1 cellular context compared by ENCODE assay signal in genomic region chr1:31509124-31510072, GRCh38.
TF ChIP-seq lines count a peak whose summit lies in the region.

No MANE protein-coding gene starts in this region.

TF ChIP-seq in HepG2, 621 proteins besides CTCF, POLR2A, EP300 and RAD21 (continued from another document and continues in another):
- TF ChIP-seq ZNF646 (CRISPR knock-in tag; IDR thresholded peaks at IDR 0.05) (no peak), ZNF788 (CRISPR knock-in tag; IDR thresholded peaks at IDR 0.05; ENCODE audit: borderline replicate concordance) (peak; percentile 93), ARNT2 (CRISPR knock-in tag; IDR thresholded peaks at IDR 0.05; ENCODE audit: low read depth) (no peak), NFKB2 (CRISPR knock-in tag; IDR thresholded peaks at IDR 0.05; ENCODE audit: borderline replicate concordance) (peak; percentile 70; the same call in 1 of the 2 replicates), ETV5 (CRISPR knock-in tag; IDR thresholded peaks at IDR 0.05; ENCODE audit: borderline replicate concordance) (peak; percentile 84; the same call in 1 of the 2 replicates), AHR (CRISPR knock-in tag; IDR thresholded peaks at IDR 0.05) (peak; percentile 24; the same call in 1 of the 2 replicates), ZMYM3 (CRISPR knock-in tag; IDR thresholded peaks at IDR 0.05) (peak; percentile 77; the same call in 1 of the 2 replicates), ZNF672 (CRISPR knock-in tag; IDR thresholded peaks at IDR 0.05) (no peak), STAT6 (CRISPR knock-in tag; IDR thresholded peaks at IDR 0.05; ENCODE audit: borderline replicate concordance) (peak; percentile 71; the same call in 1 of the 2 replicates), MED8 (CRISPR knock-in tag; IDR thresholded peaks at IDR 0.05; ENCODE audit: insufficient replicate concordance) (no peak), ZNF30 (CRISPR knock-in tag; IDR thresholded peaks at IDR 0.05) (no peak), SOX13 (IDR thresholded peaks at IDR 0.05) (no peak), SOX13 (CRISPR knock-in tag; conservative IDR thresholded peaks at IDR 0.05 in 1 of 2, IDR thresholded peaks at IDR 0.05 in 1 of 2) (peak in 1 of 2 experiments; percentile 82; a peak in 2 of 4 replicates), BCL3 (CRISPR knock-in tag; IDR thresholded peaks at IDR 0.05) (peak; percentile 98), ZNF737 (CRISPR knock-in tag; IDR thresholded peaks at IDR 0.05; ENCODE audit: borderline replicate concordance) (no peak), GTF2F1 (IDR thresholded peaks at IDR 0.05; ENCODE audit: low read length) (peak; percentile 53; the same call in 1 of the 2 replicates), ZBTB33 (CRISPR knock-in tag; IDR thresholded peaks at IDR 0.05) (no peak), ETV6 (CRISPR knock-in tag; conservative IDR thresholded peaks at IDR 0.05) (no peak), SOX6 (IDR thresholded peaks at IDR 0.05) (no peak), SOX6 (CRISPR knock-in tag; IDR thresholded peaks at IDR 0.05) (peak; percentile 92), NFYC (CRISPR knock-in tag; IDR thresholded peaks at IDR 0.05) (no peak), ISL2 (CRISPR knock-in tag; IDR thresholded peaks at IDR 0.05) (peak; percentile 77), ZNF513 (CRISPR knock-in tag; conservative IDR thresholded peaks at IDR 0.05) (no peak), ARID5B (CRISPR knock-in tag; IDR thresholded peaks at IDR 0.05) (peak; percentile 90), HDAC2 (CRISPR knock-in tag; IDR thresholded peaks at IDR 0.05) (peak; percentile 82), TEF (CRISPR knock-in tag; IDR thresholded peaks at IDR 0.05) (no peak), ZNF136 (CRISPR knock-in tag; IDR thresholded peaks at IDR 0.05; ENCODE audit: low read depth) (no peak; the same call in 1 of the 2 replicates)
- TF ChIP-seq, protein P1, sequence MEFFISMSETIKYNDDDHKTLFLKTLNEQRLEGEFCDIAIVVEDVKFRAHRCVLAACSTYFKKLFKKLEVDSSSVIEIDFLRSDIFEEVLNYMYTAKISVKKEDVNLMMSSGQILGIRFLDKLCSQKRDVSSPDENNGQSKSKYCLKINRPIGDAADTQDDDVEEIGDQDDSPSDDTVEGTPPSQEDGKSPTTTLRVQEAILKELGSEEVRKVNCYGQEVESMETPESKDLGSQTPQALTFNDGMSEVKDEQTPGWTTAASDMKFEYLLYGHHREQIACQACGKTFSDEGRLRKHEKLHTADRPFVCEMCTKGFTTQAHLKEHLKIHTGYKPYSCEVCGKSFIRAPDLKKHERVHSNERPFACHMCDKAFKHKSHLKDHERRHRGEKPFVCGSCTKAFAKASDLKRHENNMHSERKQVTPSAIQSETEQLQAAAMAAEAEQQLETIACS (CRISPR knock-in tag; IDR thresholded peaks at IDR 0.05): no peak
- TF ChIP-seq, protein P2, sequence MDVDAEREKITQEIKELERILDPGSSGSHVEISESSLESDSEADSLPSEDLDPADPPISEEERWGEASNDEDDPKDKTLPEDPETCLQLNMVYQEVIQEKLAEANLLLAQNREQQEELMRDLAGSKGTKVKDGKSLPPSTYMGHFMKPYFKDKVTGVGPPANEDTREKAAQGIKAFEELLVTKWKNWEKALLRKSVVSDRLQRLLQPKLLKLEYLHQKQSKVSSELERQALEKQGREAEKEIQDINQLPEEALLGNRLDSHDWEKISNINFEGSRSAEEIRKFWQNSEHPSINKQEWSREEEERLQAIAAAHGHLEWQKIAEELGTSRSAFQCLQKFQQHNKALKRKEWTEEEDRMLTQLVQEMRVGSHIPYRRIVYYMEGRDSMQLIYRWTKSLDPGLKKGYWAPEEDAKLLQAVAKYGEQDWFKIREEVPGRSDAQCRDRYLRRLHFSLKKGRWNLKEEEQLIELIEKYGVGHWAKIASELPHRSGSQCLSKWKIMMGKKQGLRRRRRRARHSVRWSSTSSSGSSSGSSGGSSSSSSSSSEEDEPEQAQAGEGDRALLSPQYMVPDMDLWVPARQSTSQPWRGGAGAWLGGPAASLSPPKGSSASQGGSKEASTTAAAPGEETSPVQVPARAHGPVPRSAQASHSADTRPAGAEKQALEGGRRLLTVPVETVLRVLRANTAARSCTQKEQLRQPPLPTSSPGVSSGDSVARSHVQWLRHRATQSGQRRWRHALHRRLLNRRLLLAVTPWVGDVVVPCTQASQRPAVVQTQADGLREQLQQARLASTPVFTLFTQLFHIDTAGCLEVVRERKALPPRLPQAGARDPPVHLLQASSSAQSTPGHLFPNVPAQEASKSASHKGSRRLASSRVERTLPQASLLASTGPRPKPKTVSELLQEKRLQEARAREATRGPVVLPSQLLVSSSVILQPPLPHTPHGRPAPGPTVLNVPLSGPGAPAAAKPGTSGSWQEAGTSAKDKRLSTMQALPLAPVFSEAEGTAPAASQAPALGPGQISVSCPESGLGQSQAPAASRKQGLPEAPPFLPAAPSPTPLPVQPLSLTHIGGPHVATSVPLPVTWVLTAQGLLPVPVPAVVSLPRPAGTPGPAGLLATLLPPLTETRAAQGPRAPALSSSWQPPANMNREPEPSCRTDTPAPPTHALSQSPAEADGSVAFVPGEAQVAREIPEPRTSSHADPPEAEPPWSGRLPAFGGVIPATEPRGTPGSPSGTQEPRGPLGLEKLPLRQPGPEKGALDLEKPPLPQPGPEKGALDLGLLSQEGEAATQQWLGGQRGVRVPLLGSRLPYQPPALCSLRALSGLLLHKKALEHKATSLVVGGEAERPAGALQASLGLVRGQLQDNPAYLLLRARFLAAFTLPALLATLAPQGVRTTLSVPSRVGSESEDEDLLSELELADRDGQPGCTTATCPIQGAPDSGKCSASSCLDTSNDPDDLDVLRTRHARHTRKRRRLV (CRISPR knock-in tag; IDR thresholded peaks at IDR 0.05): no peak
